In genomic region chr2:64643838-64644219, GRCh38 we compare ENCODE assay signal across 8 cellular contexts. TPM values are rescaled to one million over a fixed set of nuclear protein-coding genes. Genes with fewer than 3 reads are reported as not detected.
DNase-seq lines count a peak whose midpoint lies in the region; ATAC-seq and TF ChIP-seq lines count a peak whose summit lies in the region.

No MANE protein-coding gene starts in this region.

- H3K9me3 Mint-ChIP-seq in central memory CD8-positive, alpha-beta T cell, result no peaks in the 10 kb centered on the region

- H3K9ac ChIP-seq in neural cell (ENCODE audit: low read length), result no peak overlapping the region

- H3F3A ChIP-seq in neural cell (ENCODE audit: insufficient read depth, low read length, poor library complexity, severe bottlenecking), result no peaks in the 10 kb centered on the region

- no peaks in the 10 kb centered on the region for H3K9me2 ChIP-seq in neural cell (ENCODE audit: insufficient read depth, low read length)

- TF ChIP-seq EP300 in neural cell (conservative IDR thresholded peaks at IDR 0.05; ENCODE audit: poor library complexity, severe bottlenecking), result no peak

- no peaks in the 10 kb centered on the region for H3K27me3 ChIP-seq in neural cell (ENCODE audit: insufficient read depth, low read depth, low read length)

- peak; percentile 11 for ATAC-seq in central memory CD8-positive, alpha-beta T cell (replicated peaks; ENCODE audit: extremely low read depth, poor library complexity, severe bottlenecking)
- no peak for ATAC-seq in GM18861 (IDR thresholded peaks at IDR 0.05; ENCODE audit: unreplicated experiment)

- H2AFZ ChIP-seq in neural cell (ENCODE audit: low read depth, low read length), result no peak overlapping the region

- H3K36me3 ChIP-seq in neural cell (ENCODE audit: insufficient read depth, low read length), result no peaks in the 10 kb centered on the region

- H3K9me3 ChIP-seq in neural cell (ENCODE audit: low read length), result no peaks in the 10 kb centered on the region

- H3K27ac Mint-ChIP-seq in central memory CD8-positive, alpha-beta T cell (ENCODE audit: low read depth), result no peak overlapping the region

- DNase-seq in CD1c-positive myeloid dendritic cell (ENCODE audit: extremely low spot score), result peak; percentile 30
- DNase-seq in HT-29 (ENCODE audit: low spot score), result peak; percentile 51
- no peak for DNase-seq in central memory CD8-positive, alpha-beta T cell (ENCODE audit: low spot score in 2 of 2)
- DNase-seq in activated gamma-delta T cell (lab: John Stamatoyannopoulos, UW), result no peak
- DNase-seq in NCI-H748 treated with DMSO at 0.1 percent for 48 hours (lab: John Stamatoyannopoulos, UW), result no peak
- DNase-seq in nucleus accumbens (lab: John Stamatoyannopoulos, UW), result no peak

- peaks cover 81% of the 10 kb centered on the region for H3K79me2 ChIP-seq in neural cell (replicated peaks; ENCODE audit: insufficient read depth, low read length)

- H3K27ac ChIP-seq in neural cell (ENCODE audit: low read length), result no peak overlapping the region

- H3K4me1 Mint-ChIP-seq in central memory CD8-positive, alpha-beta T cell, result peaks cover 50% of the 10 kb centered on the region

- TF ChIP-seq RAD21 in neural cell (conservative IDR thresholded peaks at IDR 0.05), result no peak

- no peaks in the 10 kb centered on the region for H3K27me3 Mint-ChIP-seq in central memory CD8-positive, alpha-beta T cell

- no peak overlapping the region for H3K4me2 ChIP-seq in neural cell (ENCODE audit: low read length)

- TF ChIP-seq CTCF in neural cell (IDR thresholded peaks at IDR 0.05; ENCODE audit: poor library complexity, severe bottlenecking), result no peak

- no peaks in the 10 kb centered on the region for H3K36me3 Mint-ChIP-seq in central memory CD8-positive, alpha-beta T cell (ENCODE audit: insufficient read depth)

- peak overlapping the region; percentile 63 for H3K4me3 ChIP-seq in neural cell (ENCODE audit: low read length)

- H3K4me3 Mint-ChIP-seq in central memory CD8-positive, alpha-beta T cell, result no peak overlapping the region

- no peaks in the 10 kb centered on the region for H4K20me1 ChIP-seq in neural cell (ENCODE audit: insufficient read depth)

TF ChIP-seq in neural cell, 6 proteins besides CTCF, POLR2A, EP300 and RAD21:
- TF ChIP-seq MXI1 (conservative IDR thresholded peaks at IDR 0.05; ENCODE audit: poor library complexity, severe bottlenecking), result no peak
- no peak for TF ChIP-seq SMC3 (conservative IDR thresholded peaks at IDR 0.05; ENCODE audit: poor library complexity)
- TF ChIP-seq POLR2AphosphoS5 (IDR thresholded peaks at IDR 0.05), result no peak
- TF ChIP-seq TAF1 (IDR thresholded peaks at IDR 0.05; ENCODE audit: low read depth), result no peak
- no peak for TF ChIP-seq REST (IDR thresholded peaks at IDR 0.05; ENCODE audit: borderline replicate concordance)
- no peak for TF ChIP-seq EZH2 (IDR thresholded peaks at IDR 0.05; ENCODE audit: borderline replicate concordance, insufficient read depth, low read length, poor library complexity, severe bottlenecking)

RNA-seq across cellular contexts. Expression of gene SERTAD2, which starts 9.9 kb away (rescaled TPM):
- total RNA-seq in HT-29 (2014; rRNA removed; shearing (Covaris generic)), result 6.1 and 6.6 TPM in 2 replicates
- 4.7 TPM in 2 replicates for polyA plus RNA-seq in neural cell
- 9.3 and 13.8 TPM in 2 replicates for polyA minus RNA-seq in neural cell

Comparison
In these comparisons a context has a peak if more than half of its experiments do, and no peak if none do; other contexts are left out.
1. DNase-seq: peak in CD1c-positive myeloid dendritic cell (single experiment) and HT-29 (single experiment); none in central memory CD8-positive, alpha-beta T cell (0 of 2), activated gamma-delta T cell (single experiment), NCI-H748 treated with DMSO at 0.1 percent for 48 hours (single experiment) and nucleus accumbens (0 of 56).